Comparison of ENCODE assay signal across 25 cellular contexts in genomic region chr6:115214283-115214682, GRCh38.
DNase-seq lines count a peak whose midpoint lies in the region; ATAC-seq, FAIRE-seq and TF ChIP-seq lines count a peak whose summit lies in the region.
"Had no signal": no experiment of that assay in that cellular context is flagged by ENCODE, and none has a peak within 500 bp of the region (broad histone marks: within the 10 kb centered on the region; RNA-seq: fewer than 3 reads in every experiment).

No MANE protein-coding gene starts in this region.

- H3K4me1 Mint-ChIP-seq in endodermal cell = no peaks in the 10 kb centered on the region
- H3K4me1 Mint-ChIP-seq: CD14-positive monocyte; CD8-positive, alpha-beta memory T cell had no signal

- H3K9ac ChIP-seq in endodermal cell (ENCODE audit: extremely low read depth, low read length, poor library complexity, severe bottlenecking) = no peak overlapping the region
- H3K9ac ChIP-seq: BLaER1 treated with 17β-estradiol and CSF1 and Interleukin-3, amounts not matched to agents 10 nM and 100 nM; GM23248 had no signal

- no peak overlapping the region for H3K4me2 ChIP-seq in A549
- H3K4me2 ChIP-seq: BLaER1 treated with 17β-estradiol and CSF1 and Interleukin-3, amounts not matched to agents 10 nM and 100 nM had no signal

- no peak overlapping the region for H3K4me3 ChIP-seq in A549
- no peak overlapping the region for H3K4me3 ChIP-seq in small intestine (ENCODE audit: low read depth in 1 of 2, low read length in 2 of 2)
- H3K4me3 ChIP-seq in endodermal cell (ENCODE audit: low read length) = no peak overlapping the region
- H3K4me3 ChIP-seq in upper lobe of left lung = no peak overlapping the region
- H3K4me3 ChIP-seq: BLaER1 treated with 17β-estradiol and CSF1 and Interleukin-3, amounts not matched to agents 10 nM and 100 nM; GM23248 had no signal

- no peak for TF ChIP-seq EP300 in A549 (IDR thresholded peaks at IDR 0.05)
- TF ChIP-seq EP300 in upper lobe of left lung (IDR thresholded peaks at IDR 0.05) = no peak

- H3K4me3 Mint-ChIP-seq in endodermal cell = no peak overlapping the region
- H3K4me3 Mint-ChIP-seq: CD14-positive monocyte; CD4-positive, alpha-beta T cell; CD8-positive, alpha-beta memory T cell had no signal

- no peaks in the 10 kb centered on the region for H3K4me1 ChIP-seq in A549
- H3K4me1 ChIP-seq in small intestine (ENCODE audit: control insufficient read depth in 2 of 2, insufficient read depth in 1 of 2, low read depth in 1 of 2, low read length in 1 of 2) = no peaks in the 10 kb centered on the region
- no peaks in the 10 kb centered on the region for H3K4me1 ChIP-seq in endodermal cell (ENCODE audit: control insufficient read depth, insufficient read depth, low read length)
- no peaks in the 10 kb centered on the region for H3K4me1 ChIP-seq in upper lobe of left lung
- H3K4me1 ChIP-seq: BE2C; BLaER1 treated with 17β-estradiol and CSF1 and Interleukin-3, amounts not matched to agents 10 nM and 100 nM had no signal

- TF ChIP-seq POLR2A in A549 (IDR thresholded peaks at IDR 0.05; ENCODE audit: low read length) (no peak), upper lobe of left lung (IDR thresholded peaks at IDR 0.05) (no peak)

- WGBS in A549 (ENCODE audit: missing lambda C conversion rate) = 0% methylated on average over 1 of the region's 1 CpG
- 25 to 42% (median 33%) methylated on average over 1 of the region's 1 CpG for WGBS in small intestine, 3 donors
- WGBS in endodermal cell (ENCODE audit: insufficient coverage in 1 of 2, insufficient read length in 1 of 2), 2 experiments = 81% methylated on average over 1 of the region's 1 CpG; no CpG with 5 or more reads in 1 of the 2 experiments
- WGBS in upper lobe of left lung, 2 donors = 37 to 43% methylated on average over 1 of the region's 1 CpG

- H3K9me3 ChIP-seq in A549 = no peaks in the 10 kb centered on the region
- H3K9me3 ChIP-seq in small intestine (ENCODE audit: control insufficient read depth, low read depth) = no peaks in the 10 kb centered on the region
- H3K9me3 ChIP-seq in endodermal cell (ENCODE audit: control insufficient read depth, low read length) = peaks cover 19% of the 10 kb centered on the region
- H3K9me3 ChIP-seq in upper lobe of left lung = no peaks in the 10 kb centered on the region
- H3K9me3 ChIP-seq: BE2C had no signal

- no peaks in the 10 kb centered on the region for H3K27me3 ChIP-seq in small intestine (ENCODE audit: control insufficient read depth in 2 of 2, insufficient read depth in 2 of 2, low read length in 2 of 2)
- H3K27me3 ChIP-seq in endodermal cell (ENCODE audit: control insufficient read depth, insufficient read depth, low read length, poor library complexity, severe bottlenecking) = no peaks in the 10 kb centered on the region
- no peaks in the 10 kb centered on the region for H3K27me3 ChIP-seq in upper lobe of left lung
- H3K27me3 ChIP-seq: BE2C; BLaER1 treated with 17β-estradiol and CSF1 and Interleukin-3, amounts not matched to agents 10 nM and 100 nM had no signal

- DNase-seq in A549 (ENCODE audit: low read depth in 1 of 2, low spot score in 1 of 2) (no peak), SW480 (ENCODE audit: low spot score) (peak; percentile 0), frontal cortex (ENCODE audit: low spot score in 2 of 2) (no peak), small intestine (no peak), posterior vena cava (ENCODE audit: low spot score) (no peak), endodermal cell (no peak), upper lobe of left lung (no peak)
- DNase-seq: ACHN; AML-193; BE2C; CD4-positive, alpha-beta T cell; CD8-positive, alpha-beta memory T cell; DMS 273 treated with DMSO at 0.1 percent for 48 hours; DMS79; EL; GF-D8; GM23248; H7; HCEC 1CT had no signal

- CTCF ChIA-PET in A549 (lab: Yijun Ruan, JAX) = no interaction called here

- intact Hi-C loops in posterior vena cava (cut with DNase I) = no loop called here

- POLR2A ChIA-PET in A549 (lab: Yijun Ruan, JAX) = no interaction called here

- no peak for FAIRE-seq in A549 (lab: Jason Lieb, UNC)
- peak; percentile 51 for FAIRE-seq in frontal cortex (lab: Jason Lieb, UNC)
- FAIRE-seq in small intestine (lab: Jason Lieb, UNC) = peak; percentile 71
- FAIRE-seq: D721Med, GM12891, GM18507, H1 had no signal

- H3K36me3 ChIP-seq in small intestine (ENCODE audit: control insufficient read depth in 2 of 2, insufficient read depth in 2 of 2, low read length in 2 of 2) (no peaks in the 10 kb centered on the region), endodermal cell (ENCODE audit: control insufficient read depth, insufficient read depth, low read length) (no peaks in the 10 kb centered on the region), upper lobe of left lung (no peaks in the 10 kb centered on the region)
- H3K36me3 ChIP-seq: BE2C; BLaER1 treated with 17β-estradiol and CSF1 and Interleukin-3, amounts not matched to agents 10 nM and 100 nM had no signal

- no peak for ATAC-seq in A549
- ATAC-seq in upper lobe of left lung (ENCODE audit: low FRiP score in 2 of 2) = no peak

- H3K27ac ChIP-seq in A549 (no peak overlapping the region), small intestine (ENCODE audit: low read depth in 1 of 2, low read length in 1 of 2) (no peak overlapping the region), endodermal cell (ENCODE audit: low read depth, low read length) (no peak overlapping the region), upper lobe of left lung (no peak overlapping the region)
- H3K27ac ChIP-seq: BLaER1 treated with 17β-estradiol and CSF1 and Interleukin-3, amounts not matched to agents 10 nM and 100 nM; GM23248 had no signal

- H3K27me3 Mint-ChIP-seq in endodermal cell (ENCODE audit: insufficient read depth) = peaks cover 37% of the 10 kb centered on the region
- H3K27me3 Mint-ChIP-seq: CD4-positive, alpha-beta T cell; CD8-positive, alpha-beta memory T cell had no signal

- H3K36me3 Mint-ChIP-seq in endodermal cell (ENCODE audit: low read depth) = no peaks in the 10 kb centered on the region
- H3K36me3 Mint-ChIP-seq: CD14-positive monocyte; CD8-positive, alpha-beta memory T cell had no signal

- no peak for TF ChIP-seq CTCF in A549 (IDR thresholded peaks at IDR 0.05)
- no peak for TF ChIP-seq CTCF in endodermal cell (conservative IDR thresholded peaks at IDR 0.05)
- no peak for TF ChIP-seq CTCF in upper lobe of left lung (IDR thresholded peaks at IDR 0.05)

- H3K9me3 Mint-ChIP-seq in endodermal cell = peaks cover 19% of the 10 kb centered on the region

- no peak for TF ChIP-seq RAD21 in A549 (conservative IDR thresholded peaks at IDR 0.05 in 1 of 2, IDR thresholded peaks at IDR 0.05 in 1 of 2)

- H3K27ac Mint-ChIP-seq in endodermal cell = no peak overlapping the region
- H3K27ac Mint-ChIP-seq: CD14-positive monocyte; CD4-positive, alpha-beta T cell; CD8-positive, alpha-beta memory T cell had no signal

TF ChIP-seq in A549, 52 proteins besides CTCF, POLR2A, EP300 and RAD21:
- TF ChIP-seq CHD2 (IDR thresholded peaks at IDR 0.05; ENCODE audit: low read length, partially characterized antibody) = no peak
- TF ChIP-seq MAFK (IDR thresholded peaks at IDR 0.05; ENCODE audit: partially characterized antibody) = peak; percentile 26
